2 cellular contexts compared by ENCODE assay signal in the genomic region with DNA sequence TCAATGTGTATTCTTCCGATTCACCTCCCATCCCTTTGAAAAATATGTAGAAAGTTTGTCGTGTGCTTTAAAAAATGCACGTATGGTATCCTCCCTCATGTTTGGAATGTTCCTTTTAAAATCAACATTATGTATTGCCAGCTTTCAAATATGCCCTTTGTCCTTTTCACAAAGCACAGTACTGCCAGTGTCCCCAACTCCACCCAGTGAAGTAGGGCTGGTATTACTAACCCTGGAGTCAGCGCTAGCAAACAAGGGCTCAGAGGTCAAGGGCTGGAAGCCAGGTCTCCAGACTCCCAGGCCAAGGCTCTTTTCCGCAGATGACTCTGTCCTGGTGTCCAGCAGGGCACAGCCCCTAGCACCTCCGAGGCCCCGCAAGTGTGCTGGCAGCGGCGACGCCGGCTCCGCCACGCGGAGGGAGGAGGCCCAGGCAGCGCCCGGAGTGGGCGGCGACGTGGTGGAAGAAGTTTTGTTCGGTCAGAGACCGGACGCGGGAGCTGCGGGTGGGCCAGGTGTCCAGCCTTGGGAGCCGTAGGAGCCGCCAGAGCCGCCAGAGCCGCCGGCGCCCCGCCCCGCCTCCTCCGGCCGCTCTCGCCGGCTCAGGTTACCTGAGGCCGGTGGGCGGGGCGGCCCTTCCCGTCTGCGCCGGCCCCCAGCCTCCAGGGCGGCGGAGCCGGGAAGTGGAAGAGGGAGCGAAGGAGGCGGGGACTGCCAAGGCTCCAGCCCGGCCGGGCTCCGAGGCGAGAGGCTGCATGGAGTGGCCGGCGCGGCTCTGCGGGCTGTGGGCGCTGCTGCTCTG.
TF ChIP-seq lines count a peak whose summit lies in the region.

A gene (plus strand): TSS at position 720 of the 799 bp plus-strand sequence. CDS start 33 bp downstream, at position 753.

TF ChIP-seq in GM23338, 12 proteins besides CTCF, POLR2A, EP300 and RAD21 (continued from another document):
- TF ChIP-seq, protein P1, sequence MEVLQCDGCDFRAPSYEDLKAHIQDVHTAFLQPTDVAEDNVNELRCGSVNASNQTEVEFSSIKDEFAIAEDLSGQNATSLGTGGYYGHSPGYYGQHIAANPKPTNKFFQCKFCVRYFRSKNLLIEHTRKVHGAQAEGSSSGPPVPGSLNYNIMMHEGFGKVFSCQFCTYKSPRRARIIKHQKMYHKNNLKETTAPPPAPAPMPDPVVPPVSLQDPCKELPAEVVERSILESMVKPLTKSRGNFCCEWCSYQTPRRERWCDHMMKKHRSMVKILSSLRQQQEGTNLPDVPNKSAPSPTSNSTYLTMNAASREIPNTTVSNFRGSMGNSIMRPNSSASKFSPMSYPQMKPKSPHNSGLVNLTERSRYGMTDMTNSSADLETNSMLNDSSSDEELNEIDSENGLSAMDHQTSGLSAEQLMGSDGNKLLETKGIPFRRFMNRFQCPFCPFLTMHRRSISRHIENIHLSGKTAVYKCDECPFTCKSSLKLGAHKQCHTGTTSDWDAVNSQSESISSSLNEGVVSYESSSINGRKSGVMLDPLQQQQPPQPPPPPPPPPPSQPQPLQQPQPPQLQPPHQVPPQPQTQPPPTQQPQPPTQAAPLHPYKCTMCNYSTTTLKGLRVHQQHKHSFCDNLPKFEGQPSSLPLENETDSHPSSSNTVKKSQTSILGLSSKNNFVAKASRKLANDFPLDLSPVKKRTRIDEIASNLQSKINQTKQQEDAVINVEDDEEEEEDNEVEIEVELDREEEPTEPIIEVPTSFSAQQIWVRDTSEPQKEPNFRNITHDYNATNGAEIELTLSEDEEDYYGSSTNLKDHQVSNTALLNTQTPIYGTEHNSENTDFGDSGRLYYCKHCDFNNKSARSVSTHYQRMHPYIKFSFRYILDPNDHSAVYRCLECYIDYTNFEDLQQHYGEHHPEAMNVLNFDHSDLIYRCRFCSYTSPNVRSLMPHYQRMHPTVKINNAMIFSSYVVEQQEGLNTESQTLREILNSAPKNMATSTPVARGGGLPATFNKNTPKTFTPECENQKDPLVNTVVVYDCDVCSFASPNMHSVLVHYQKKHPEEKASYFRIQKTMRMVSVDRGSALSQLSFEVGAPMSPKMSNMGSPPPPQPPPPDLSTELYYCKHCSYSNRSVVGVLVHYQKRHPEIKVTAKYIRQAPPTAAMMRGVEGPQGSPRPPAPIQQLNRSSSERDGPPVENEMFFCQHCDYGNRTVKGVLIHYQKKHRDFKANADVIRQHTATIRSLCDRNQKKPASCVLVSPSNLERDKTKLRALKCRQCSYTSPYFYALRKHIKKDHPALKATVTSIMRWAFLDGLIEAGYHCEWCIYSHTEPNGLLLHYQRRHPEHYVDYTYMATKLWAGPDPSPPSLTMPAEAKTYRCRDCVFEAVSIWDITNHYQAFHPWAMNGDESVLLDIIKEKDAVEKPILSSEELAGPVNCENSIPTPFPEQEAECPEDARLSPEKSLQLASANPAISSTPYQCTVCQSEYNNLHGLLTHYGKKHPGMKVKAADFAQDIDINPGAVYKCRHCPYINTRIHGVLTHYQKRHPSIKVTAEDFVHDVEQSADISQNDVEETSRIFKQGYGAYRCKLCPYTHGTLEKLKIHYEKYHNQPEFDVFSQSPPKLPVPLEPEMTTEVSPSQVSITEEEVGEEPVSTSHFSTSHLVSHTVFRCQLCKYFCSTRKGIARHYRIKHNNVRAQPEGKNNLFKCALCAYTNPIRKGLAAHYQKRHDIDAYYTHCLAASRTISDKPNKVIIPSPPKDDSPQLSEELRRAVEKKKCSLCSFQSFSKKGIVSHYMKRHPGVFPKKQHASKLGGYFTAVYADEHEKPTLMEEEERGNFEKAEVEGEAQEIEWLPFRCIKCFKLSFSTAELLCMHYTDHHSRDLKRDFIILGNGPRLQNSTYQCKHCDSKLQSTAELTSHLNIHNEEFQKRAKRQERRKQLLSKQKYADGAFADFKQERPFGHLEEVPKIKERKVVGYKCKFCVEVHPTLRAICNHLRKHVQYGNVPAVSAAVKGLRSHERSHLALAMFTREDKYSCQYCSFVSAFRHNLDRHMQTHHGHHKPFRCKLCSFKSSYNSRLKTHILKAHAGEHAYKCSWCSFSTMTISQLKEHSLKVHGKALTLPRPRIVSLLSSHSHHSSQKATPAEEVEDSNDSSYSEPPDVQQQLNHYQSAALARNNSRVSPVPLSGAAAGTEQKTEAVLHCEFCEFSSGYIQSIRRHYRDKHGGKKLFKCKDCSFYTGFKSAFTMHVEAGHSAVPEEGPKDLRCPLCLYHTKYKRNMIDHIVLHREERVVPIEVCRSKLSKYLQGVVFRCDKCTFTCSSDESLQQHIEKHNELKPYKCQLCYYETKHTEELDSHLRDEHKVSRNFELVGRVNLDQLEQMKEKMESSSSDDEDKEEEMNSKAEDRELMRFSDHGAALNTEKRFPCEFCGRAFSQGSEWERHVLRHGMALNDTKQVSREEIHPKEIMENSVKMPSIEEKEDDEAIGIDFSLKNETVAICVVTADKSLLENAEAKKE (CRISPR knock-in tag; IDR thresholded peaks at IDR 0.05) = no peak

TF ChIP-seq in SK-N-SH treated with all-trans-retinoic acid at 6 μM for 48 hours, 23 proteins besides CTCF, POLR2A, EP300 and RAD21 (continued from another document):
- TF ChIP-seq, protein P2, sequence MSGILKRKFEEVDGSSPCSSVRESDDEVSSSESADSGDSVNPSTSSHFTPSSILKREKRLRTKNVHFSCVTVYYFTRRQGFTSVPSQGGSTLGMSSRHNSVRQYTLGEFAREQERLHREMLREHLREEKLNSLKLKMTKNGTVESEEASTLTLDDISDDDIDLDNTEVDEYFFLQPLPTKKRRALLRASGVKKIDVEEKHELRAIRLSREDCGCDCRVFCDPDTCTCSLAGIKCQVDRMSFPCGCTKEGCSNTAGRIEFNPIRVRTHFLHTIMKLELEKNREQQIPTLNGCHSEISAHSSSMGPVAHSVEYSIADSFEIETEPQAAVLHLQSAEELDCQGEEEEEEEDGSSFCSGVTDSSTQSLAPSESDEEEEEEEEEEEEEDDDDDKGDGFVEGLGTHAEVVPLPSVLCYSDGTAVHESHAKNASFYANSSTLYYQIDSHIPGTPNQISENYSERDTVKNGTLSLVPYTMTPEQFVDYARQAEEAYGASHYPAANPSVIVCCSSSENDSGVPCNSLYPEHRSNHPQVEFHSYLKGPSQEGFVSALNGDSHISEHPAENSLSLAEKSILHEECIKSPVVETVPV (CRISPR knock-in tag; IDR thresholded peaks at IDR 0.05) = no peak
